8 cellular contexts compared by ENCODE assay signal in genomic region chr9:114487607-114488300, GRCh38. TPM values are rescaled to one million over a fixed set of nuclear protein-coding genes. Genes with fewer than 3 reads are reported as not detected.
DNase-seq lines count a peak whose midpoint lies in the region; ATAC-seq and TF ChIP-seq lines count a peak whose summit lies in the region.

No MANE protein-coding gene starts in this region.

- peak; percentile 59 for DNase-seq in CD14-positive monocyte (ENCODE audit: low spot score)
- DNase-seq in GM19238 (ENCODE audit: insufficient read length, low spot score) = peak; percentile 48
- peak; percentile 32 for DNase-seq in HS-5 (ENCODE audit: low read depth)
- peak; percentile 77 for DNase-seq in OCI-LY7 (ENCODE audit: low spot score)
- DNase-seq in activated T-cell treated with anti-CD3 and anti-CD28 coated beads, Interleukin-2, amount 50 U/mL, for 1 hour = peak; percentile 43
- DNase-seq in fibroblast of gingiva (ENCODE audit: low read depth) = peak; percentile 39
- no peak for DNase-seq in upper lobe of right lung

- H4K20me1 ChIP-seq in OCI-LY7 (ENCODE audit: insufficient read depth, low read length) (no peaks in the 10 kb centered on the region), neural cell (ENCODE audit: insufficient read depth) (no peaks in the 10 kb centered on the region)

- no peak for TF ChIP-seq EP300 in neural cell (conservative IDR thresholded peaks at IDR 0.05; ENCODE audit: poor library complexity, severe bottlenecking)

- POLR2A ChIA-PET in OCI-LY7 (lab: Charles Lee) = interaction anchor here (0.6 to 0.7 kb wide), 2 partner anchors 31 to 122 kb away, joined by 3 to 4 read pairs; no protein-coding TSS in a partner anchor

- H3K9ac ChIP-seq in neural cell (ENCODE audit: low read length) = no peak overlapping the region

- no peaks in the 10 kb centered on the region for H3K27me3 ChIP-seq in neural cell (ENCODE audit: insufficient read depth, low read depth, low read length)
- no peaks in the 10 kb centered on the region for H3K27me3 ChIP-seq in upper lobe of right lung

- H3K36me3 ChIP-seq in OCI-LY7 (ENCODE audit: insufficient read depth, low read length) = no peaks in the 10 kb centered on the region
- H3K36me3 ChIP-seq in neural cell (ENCODE audit: insufficient read depth, low read length) = no peaks in the 10 kb centered on the region
- no peaks in the 10 kb centered on the region for H3K36me3 ChIP-seq in upper lobe of right lung

- no peaks in the 10 kb centered on the region for H3K9me2 ChIP-seq in OCI-LY7 (ENCODE audit: insufficient read depth, low read length)
- no peaks in the 10 kb centered on the region for H3K9me2 ChIP-seq in neural cell (ENCODE audit: insufficient read depth, low read length)

- CTCF ChIA-PET in OCI-LY7 (lab: Charles Lee; ENCODE audit: unreplicated experiment) = interaction anchor here (1.1 to 1.4 kb wide), 2 partner anchors 20 to 165 kb away, joined by 3 to 6 read pairs; no protein-coding TSS in a partner anchor

- BruUV-seq in OCI-LY7 (replicated peaks; lab: Mats Ljungman, UMichigan) = no TSS peak

- H3K4me3 ChIP-seq in OCI-LY7 (ENCODE audit: low read depth, low read length, poor library complexity, severe bottlenecking) (no peak overlapping the region), neural cell (ENCODE audit: low read length) (no peak overlapping the region), upper lobe of right lung (no peak overlapping the region)

- H3K4me2 ChIP-seq in OCI-LY7 (ENCODE audit: low read length) = no peak overlapping the region
- no peak overlapping the region for H3K4me2 ChIP-seq in neural cell (ENCODE audit: low read length)

- no peak overlapping the region for H3K4me3 Mint-ChIP-seq in CD14-positive monocyte

- H3K4me1 ChIP-seq in OCI-LY7 (ENCODE audit: insufficient read depth, low read length, poor library complexity, severe bottlenecking) (no peaks in the 10 kb centered on the region), upper lobe of right lung (no peaks in the 10 kb centered on the region)

- H3K27ac ChIP-seq in OCI-LY7 (ENCODE audit: low read depth, low read length, poor library complexity, severe bottlenecking) = no peak overlapping the region
- H3K27ac ChIP-seq in neural cell (ENCODE audit: low read length) = no peak overlapping the region
- H3K27ac ChIP-seq in upper lobe of right lung = no peak overlapping the region

- peak overlapping the region in 1 of 7 donors; percentile 62 for H3K27ac Mint-ChIP-seq in CD14-positive monocyte

- no peak overlapping the region for H2AFZ ChIP-seq in OCI-LY7 (ENCODE audit: low read length)
- H2AFZ ChIP-seq in neural cell (ENCODE audit: low read depth, low read length) = no peak overlapping the region

- H3K79me2 ChIP-seq in OCI-LY7 (ENCODE audit: insufficient read depth, low read depth, low read length) = no peaks in the 10 kb centered on the region
- no peaks in the 10 kb centered on the region for H3K79me2 ChIP-seq in neural cell (replicated peaks; ENCODE audit: insufficient read depth, low read length)

- no peaks in the 10 kb centered on the region for H3F3A ChIP-seq in neural cell (ENCODE audit: insufficient read depth, low read length, poor library complexity, severe bottlenecking)

- no peaks in the 10 kb centered on the region for H3K36me3 Mint-ChIP-seq in CD14-positive monocyte

- H3K27me3 Mint-ChIP-seq in CD14-positive monocyte (ENCODE audit: low read depth in 3 of 3) = peaks cover 0 to 6% (median 2%) of the 10 kb centered on the region in 3 donors

- TF ChIP-seq CTCF in CD14-positive monocyte (IDR thresholded peaks at IDR 0.05) = peak; percentile 94
- peak; percentile 93 for TF ChIP-seq CTCF in OCI-LY7 (conservative IDR thresholded peaks at IDR 0.05; ENCODE audit: low read length)
- TF ChIP-seq CTCF in neural cell (IDR thresholded peaks at IDR 0.05; ENCODE audit: poor library complexity, severe bottlenecking) = peak; percentile 55
- TF ChIP-seq CTCF in upper lobe of right lung (IDR thresholded peaks at IDR 0.05) = peak; percentile 81

- intact Hi-C loops in CD14-positive monocyte (cut with micrococcal nuclease) = loop anchor here (2.0 to 10.0 kb wide), 6 partner anchors 80 to 165 kb away; partner anchors contain the start of gene TMEM268 (in 1 of the 2)
- intact Hi-C loops in OCI-LY7 (cut with micrococcal nuclease; ENCODE audit: unreplicated experiment) = loop anchor here (1.0 to 5.0 kb wide), 3 partner anchors 20 to 166 kb away; no protein-coding TSS in a partner anchor
- intact Hi-C loops in upper lobe of right lung (cut with DNase I) = no loop called here

- peak; percentile 44 for TF ChIP-seq RAD21 in neural cell (conservative IDR thresholded peaks at IDR 0.05)

- H3K9me3 ChIP-seq in OCI-LY7 (ENCODE audit: low read length) = no peaks in the 10 kb centered on the region
- H3K9me3 ChIP-seq in neural cell (ENCODE audit: low read length) = no peaks in the 10 kb centered on the region
- no peaks in the 10 kb centered on the region for H3K9me3 ChIP-seq in upper lobe of right lung

- peak; percentile 99 for ATAC-seq in upper lobe of right lung

- H3K9me3 Mint-ChIP-seq in CD14-positive monocyte = no peaks in the 10 kb centered on the region

- peaks cover 25% of the 10 kb centered on the region for H3K4me1 Mint-ChIP-seq in CD14-positive monocyte

TF ChIP-seq in neural cell, 6 proteins besides CTCF, POLR2A, EP300 and RAD21:
- TF ChIP-seq MXI1 (conservative IDR thresholded peaks at IDR 0.05; ENCODE audit: poor library complexity, severe bottlenecking) = no peak
- peak; percentile 49 for TF ChIP-seq SMC3 (conservative IDR thresholded peaks at IDR 0.05; ENCODE audit: poor library complexity)
- TF ChIP-seq TAF1 (IDR thresholded peaks at IDR 0.05; ENCODE audit: low read depth) = no peak

RNA-seq across cellular contexts. Expression of gene WHRN, which starts 17.5 kb away (rescaled TPM):
- polyA plus RNA-seq in CD14-positive monocyte (under 1 TPM; 0.13 to 0.30 TPM), neural cell (2.5 and 4.6 TPM in 2 replicates)
- 0.19 TPM in 1 of 2 replicates, not detected in the other for total RNA-seq in OCI-LY7 (2014; rRNA removed; shearing (Covaris generic))
- total RNA-seq in OCI-LY7 (2022) (2.1 TPM in 2 replicates), upper lobe of right lung (3.1 TPM)
- polyA minus RNA-seq in neural cell = 7.9 and 8.8 TPM in 2 replicates
